8 cellular contexts compared by ENCODE assay signal in the genomic region with DNA sequence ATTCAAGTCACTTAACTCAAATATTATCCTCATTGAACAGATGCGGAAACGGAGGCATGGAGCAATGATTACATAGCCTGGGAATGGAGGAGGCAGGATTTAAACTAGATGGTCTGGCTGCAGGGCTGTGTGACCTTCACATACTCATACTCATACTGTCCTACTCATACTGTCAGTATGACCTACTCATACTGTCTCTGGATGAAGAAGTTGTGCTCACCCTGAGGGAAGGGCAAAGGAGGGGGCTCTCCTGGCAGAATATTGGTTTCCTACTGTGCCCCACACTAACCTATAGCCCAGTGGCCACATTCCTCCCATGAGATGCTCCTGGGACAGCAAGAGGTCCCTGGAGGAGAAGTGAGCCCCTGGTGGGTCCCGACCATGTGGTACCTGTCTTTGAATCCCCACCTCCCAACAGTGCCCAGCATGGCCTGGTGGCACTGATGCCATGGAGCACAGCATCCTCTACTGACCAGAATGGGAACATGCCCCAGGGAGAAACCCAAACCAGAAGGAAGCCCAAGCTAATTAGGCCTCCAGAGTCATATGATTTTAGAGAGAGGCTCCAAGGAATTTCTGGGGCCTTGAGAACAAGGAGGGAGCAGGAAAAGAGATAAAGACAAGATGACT.
DNase-seq lines count a peak whose midpoint lies in the region; ATAC-seq and TF ChIP-seq lines count a peak whose summit lies in the region.

No MANE protein-coding gene starts in this region.

- intact Hi-C loops in MCF 10A (cut with micrococcal nuclease), result loop anchor here (1.0 to 5.0 kb wide), 3 partner anchors 129 to 412 kb away; no protein-coding TSS in a partner anchor
- intact Hi-C loops in breast epithelium (cut with DNase I; ENCODE audit: low total_unique reads), result no loop called here
- intact Hi-C loops in upper lobe of right lung (cut with DNase I), result no loop called here

- H3K4me1 ChIP-seq in breast epithelium (no peaks in the 10 kb centered on the region), upper lobe of right lung (no peaks in the 10 kb centered on the region)

- H3K27ac ChIP-seq in breast epithelium (no peak overlapping the region), upper lobe of right lung (no peak overlapping the region)

- H3K36me3 Mint-ChIP-seq in MCF 10A (ENCODE audit: insufficient read depth, unreplicated experiment), result no peaks in the 10 kb centered on the region

- peaks cover 0 to 1% of the 10 kb centered on the region in 2 donors for H3K27me3 ChIP-seq in breast epithelium
- no peaks in the 10 kb centered on the region for H3K27me3 ChIP-seq in upper lobe of right lung

- CTCF ChIA-PET in MCF 10A (lab: Yijun Ruan, JAX), result interaction anchor here (1.3 kb wide), 1 partner anchor 412 kb away, joined by 6 read pairs; no protein-coding TSS in a partner anchor

- POLR2A ChIA-PET in MCF 10A (lab: Yijun Ruan, JAX), result interaction anchor here (0.7 kb wide), 1 partner anchor 46 kb away, joined by 3 read pairs; no protein-coding TSS in a partner anchor

- H3K9me3 ChIP-seq in breast epithelium (no peaks in the 10 kb centered on the region), upper lobe of right lung (no peaks in the 10 kb centered on the region)

- H3K4me3 ChIP-seq in breast epithelium, result no peak overlapping the region
- H3K4me3 ChIP-seq in fibroblast of mammary gland (ENCODE audit: control insufficient read depth, low read depth, low read length), result no peak overlapping the region
- H3K4me3 ChIP-seq in upper lobe of right lung, result no peak overlapping the region

- H3K27me3 Mint-ChIP-seq in MCF 10A (ENCODE audit: insufficient read depth, unreplicated experiment), result peaks cover 11% of the 10 kb centered on the region

- DNase-seq in MCF 10A (ENCODE audit: unreplicated experiment) (peak; percentile 30), breast epithelium (ENCODE audit: low spot score in 2 of 2) (no peak), NCI-H345 (lab: John Stamatoyannopoulos, UW) (peak; percentile 55), fibroblast of mammary gland (ENCODE audit: low read depth) (peak; percentile 48), upper lobe of right lung (no peak), GM03348 (ENCODE audit: low spot score) (no peak)

- ATAC-seq in upper lobe of right lung (peak; percentile 34), HG03460 (IDR thresholded peaks at IDR 0.05; ENCODE audit: unreplicated experiment) (no peak), HG03378 (IDR thresholded peaks at IDR 0.05; ENCODE audit: unreplicated experiment) (no peak)

- H3K36me3 ChIP-seq in breast epithelium (no peaks in the 10 kb centered on the region), upper lobe of right lung (no peaks in the 10 kb centered on the region)

- peaks cover 7% of the 10 kb centered on the region for H3K9me3 Mint-ChIP-seq in MCF 10A (ENCODE audit: unreplicated experiment)

- no peaks in the 10 kb centered on the region for H3K4me1 Mint-ChIP-seq in MCF 10A (ENCODE audit: insufficient read depth, unreplicated experiment)

- TF ChIP-seq POLR2A in breast epithelium (IDR thresholded peaks at IDR 0.05), result no peak

- TF ChIP-seq CTCF in MCF 10A (IDR thresholded peaks at IDR 0.05; ENCODE audit: unreplicated experiment), result peak; percentile 83
- TF ChIP-seq CTCF in breast epithelium (IDR thresholded peaks at IDR 0.05), result no peak
- peak; percentile 91 for TF ChIP-seq CTCF in fibroblast of mammary gland (conservative IDR thresholded peaks at IDR 0.05; ENCODE audit: control insufficient read depth, insufficient read depth, low read depth, low read length)
- TF ChIP-seq CTCF in upper lobe of right lung (IDR thresholded peaks at IDR 0.05), result peak; percentile 37

- no TSS peak for BruUV-seq in MCF 10A (replicated peaks; lab: Mats Ljungman, UMichigan)

- no peak overlapping the region for H3K27ac Mint-ChIP-seq in MCF 10A (ENCODE audit: low read depth, unreplicated experiment)

- H3K4me3 Mint-ChIP-seq in MCF 10A (ENCODE audit: unreplicated experiment), result no peak overlapping the region

Comparison
In these comparisons a context has a peak if more than half of its experiments do, and no peak if none do; other contexts are left out.
1. DNase-seq: peak in MCF 10A (single experiment), NCI-H345 (single experiment) and fibroblast of mammary gland (single experiment); none in breast epithelium (0 of 2), upper lobe of right lung (single experiment) and GM03348 (single experiment).
2. CTCF ChIP-seq: peak in MCF 10A (single experiment), fibroblast of mammary gland (single experiment) and upper lobe of right lung (single experiment); none in breast epithelium (0 of 3).